22 cellular contexts compared by ENCODE assay signal in genomic region chr13:111943229-111943795, GRCh38.
"Had no signal": no experiment of that assay in that cellular context is flagged by ENCODE, and none has a peak within 500 bp of the region (broad histone marks: within the 10 kb centered on the region; RNA-seq: fewer than 3 reads in every experiment).

No MANE protein-coding gene starts in this region.

- H3K4me1 ChIP-seq: heart right ventricle, neural progenitor cell, parathyroid adenoma, transverse colon had no signal

- ATAC-seq: activated T-cell treated with anti-CD3 and anti-CD28 coated beads, Interleukin-2, amount 50 U/mL, for 72 hours; effector memory CD8-positive, alpha-beta T cell; heart right ventricle; left colon; SK-N-SH treated with all-trans-retinoic acid at 6 μM for 48 hours had no signal

- DNase-seq: activated CD4-positive, alpha-beta T cell treated with anti-CD3 and anti-CD28 coated beads for 1 hour; activated CD4-positive, alpha-beta T cell treated with anti-CD3 and anti-CD28 coated beads, Interleukin-2, amount 50 U/mL, for 48 hours; activated naive CD8-positive, alpha-beta T cell treated with anti-CD3 and anti-CD28 coated beads for 36 hours; activated T-cell treated with anti-CD3 and anti-CD28 coated beads, Interleukin-2, amount 50 U/mL, for 72 hours; effector memory CD8-positive, alpha-beta T cell; foreskin melanocyte; heart right ventricle; left colon; naive B cell; stimulated activated CD4-positive, alpha-beta T cell treated with anti-CD3 and anti-CD28 coated beads, Interleukin-15, amount 100 ng/mL, for 24 hours; stimulated activated CD4-positive, alpha-beta T cell treated with anti-CD3 and anti-CD28 coated beads, Interleukin-4, amount 100 ng/mL, for 1 hour; stimulated activated naive CD4-positive, alpha-beta T cell; T-helper 1 cell; T1000; transverse colon had no signal

- H3K9ac ChIP-seq: neural progenitor cell, parathyroid adenoma had no signal

- H3K27me3 ChIP-seq: neural progenitor cell, transverse colon had no signal

- H3K27ac Mint-ChIP-seq: activated naive CD8-positive, alpha-beta T cell treated with anti-CD3 and anti-CD28 coated beads for 36 hours; activated T-cell treated with anti-CD3 and anti-CD28 coated beads, Interleukin-2, amount 50 U/mL, for 72 hours; brain; dendritic cell treated with granulocyte-macrophage colony-stimulating factor and Interleukin-4, amounts not matched to agents 40 ng/mL and 50 ng/mL, for 4 days; effector memory CD8-positive, alpha-beta T cell; naive B cell had no signal

- H3K4me1 Mint-ChIP-seq: activated naive CD8-positive, alpha-beta T cell treated with anti-CD3 and anti-CD28 coated beads for 36 hours; central memory CD8-positive, alpha-beta T cell; naive B cell had no signal

- H3K27me3 Mint-ChIP-seq: central memory CD8-positive, alpha-beta T cell; dendritic cell treated with granulocyte-macrophage colony-stimulating factor and Interleukin-4, amounts not matched to agents 40 ng/mL and 50 ng/mL, for 4 days had no signal

- H3K4me3 Mint-ChIP-seq: activated naive CD8-positive, alpha-beta T cell treated with anti-CD3 and anti-CD28 coated beads for 36 hours; activated T-cell treated with anti-CD3 and anti-CD28 coated beads, Interleukin-2, amount 50 U/mL, for 72 hours; brain; central memory CD8-positive, alpha-beta T cell; dendritic cell treated with granulocyte-macrophage colony-stimulating factor and Interleukin-4, amounts not matched to agents 40 ng/mL and 50 ng/mL, for 4 days; effector memory CD8-positive, alpha-beta T cell; naive B cell; neural progenitor cell had no signal

- H3K36me3 ChIP-seq: heart right ventricle, neural progenitor cell, transverse colon had no signal

- H3K9me3 ChIP-seq: heart right ventricle, transverse colon had no signal

- H3K36me3 Mint-ChIP-seq: activated naive CD8-positive, alpha-beta T cell treated with anti-CD3 and anti-CD28 coated beads for 36 hours; brain; naive B cell; neural progenitor cell had no signal

- H3K27ac ChIP-seq: epithelial cell of prostate, heart right ventricle, neural progenitor cell, parathyroid adenoma, transverse colon had no signal

- H3K4me3 ChIP-seq: heart right ventricle, neural progenitor cell, transverse colon had no signal

- H3K9me3 Mint-ChIP-seq: activated naive CD8-positive, alpha-beta T cell treated with anti-CD3 and anti-CD28 coated beads for 36 hours; activated T-cell treated with anti-CD3 and anti-CD28 coated beads, Interleukin-2, amount 50 U/mL, for 72 hours; central memory CD8-positive, alpha-beta T cell; dendritic cell treated with granulocyte-macrophage colony-stimulating factor and Interleukin-4, amounts not matched to agents 40 ng/mL and 50 ng/mL, for 4 days; neural progenitor cell had no signal
